9 cellular contexts compared by ENCODE assay signal in the genomic region with DNA sequence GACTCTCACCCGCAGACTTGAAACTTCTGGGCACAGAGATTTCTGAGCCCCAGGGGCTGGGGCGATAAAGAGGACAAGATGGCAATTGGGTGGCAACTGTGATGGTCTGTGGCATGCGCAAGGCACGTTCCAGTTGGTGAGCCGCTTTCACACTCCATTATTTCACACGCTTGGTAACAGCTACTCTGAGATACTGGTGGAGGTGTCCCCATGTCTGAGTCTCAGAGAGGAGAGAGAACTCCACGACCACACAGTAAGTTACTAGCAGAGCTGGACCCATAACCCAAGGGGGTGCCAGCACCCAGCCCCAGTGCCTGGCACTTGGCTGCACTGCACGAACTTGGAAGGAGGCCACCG. TPM values are rescaled to one million over a fixed set of nuclear protein-coding genes. Genes with fewer than 3 reads are reported as not detected.
A peak's percentile ranks its signal among the peaks of the same experiment; 100 is the strongest.
DNase-seq lines count a peak whose midpoint lies in the region; ATAC-seq and TF ChIP-seq lines count a peak whose summit lies in the region.
"Had no signal": no experiment of that assay in that cellular context is flagged by ENCODE, and none has a peak within 500 bp of the region (broad histone marks: within the 10 kb centered on the region; RNA-seq: fewer than 3 reads in every experiment).

No MANE protein-coding gene starts in this region.

- H3K4me3 Mint-ChIP-seq in CD4-positive, alpha-beta T cell, result no peak overlapping the region
- peak overlapping the region in 1 of 2 donors; percentile 55 for H3K4me3 Mint-ChIP-seq in effector memory CD8-positive, alpha-beta T cell
- H3K4me3 Mint-ChIP-seq in naive B cell, result no peak overlapping the region

- peaks cover 13% of the 10 kb centered on the region for H3K4me1 Mint-ChIP-seq in CD4-positive, alpha-beta T cell (ENCODE audit: low read depth)
- peaks cover 5 to 10% of the 10 kb centered on the region in 2 donors for H3K4me1 Mint-ChIP-seq in effector memory CD8-positive, alpha-beta T cell (ENCODE audit: low read depth in 2 of 2)
- peaks cover 14 to 20% (median 19%) of the 10 kb centered on the region in 3 donors for H3K4me1 Mint-ChIP-seq in naive B cell

- H3K9me3 Mint-ChIP-seq in CD4-positive, alpha-beta T cell, result no peaks in the 10 kb centered on the region
- H3K9me3 Mint-ChIP-seq in effector memory CD8-positive, alpha-beta T cell, result no peaks in the 10 kb centered on the region
- H3K9me3 Mint-ChIP-seq in naive B cell, result no peaks in the 10 kb centered on the region

- no peak overlapping the region for H3K27ac Mint-ChIP-seq in CD4-positive, alpha-beta T cell
- no peak overlapping the region for H3K27ac Mint-ChIP-seq in effector memory CD8-positive, alpha-beta T cell
- no peak overlapping the region for H3K27ac Mint-ChIP-seq in naive B cell
- H3K27ac Mint-ChIP-seq: progenitor cell of endocrine pancreas had no signal

- peaks cover 55% of the 10 kb centered on the region for H3K27me3 ChIP-seq in CD4-positive, alpha-beta T cell (ENCODE audit: control insufficient read depth, insufficient read depth, low read length)

- no peaks in the 10 kb centered on the region for H3K36me3 Mint-ChIP-seq in CD4-positive, alpha-beta T cell (ENCODE audit: low read depth)
- H3K36me3 Mint-ChIP-seq in effector memory CD8-positive, alpha-beta T cell (ENCODE audit: insufficient read depth), result peaks cover 11% of the 10 kb centered on the region
- no peaks in the 10 kb centered on the region for H3K36me3 Mint-ChIP-seq in naive B cell

- no peak overlapping the region for H3K27ac ChIP-seq in CD4-positive, alpha-beta T cell (ENCODE audit: low read depth, low read length)

- peaks cover 82% of the 10 kb centered on the region for H3K27me3 Mint-ChIP-seq in CD4-positive, alpha-beta T cell
- H3K27me3 Mint-ChIP-seq in effector memory CD8-positive, alpha-beta T cell, result peaks cover 73 to 94% of the 10 kb centered on the region in 2 donors
- peaks cover 68 to 91% (median 81%) of the 10 kb centered on the region in 3 donors for H3K27me3 Mint-ChIP-seq in naive B cell

- no peak for TF ChIP-seq POLR2A in NB4 (IDR thresholded peaks at IDR 0.05; ENCODE audit: extremely low read depth, insufficient read length)

- no peak overlapping the region for H3K4me3 ChIP-seq in NB4 (ENCODE audit: low read depth, low read length)

- CTCF ChIA-PET in CD4-positive, alpha-beta T cell (lab: Charles Lee), result no interaction called here

- intact Hi-C loops in CD4-positive, alpha-beta T cell (cut with DNase I, micrococcal nuclease), result no loop called here

- POLR2A ChIA-PET in CD4-positive, alpha-beta T cell (lab: Charles Lee), result no interaction called here

- no peak for DNase-seq in CD4-positive, alpha-beta T cell
- DNase-seq in NB4 (ENCODE audit: low read depth) (peak; percentile 24), naive B cell (no peak), cerebellum (ENCODE audit: low spot score) (no peak), midbrain (lab: John Stamatoyannopoulos, UW) (no peak), NCI-H2107 (lab: John Stamatoyannopoulos, UW) (no peak)
- DNase-seq in effector memory CD8-positive, alpha-beta T cell, result no peak

- no peaks in the 10 kb centered on the region for H3K9me3 ChIP-seq in CD4-positive, alpha-beta T cell (ENCODE audit: control insufficient read depth, low read length)

- TF ChIP-seq CTCF in CD4-positive, alpha-beta T cell (IDR thresholded peaks at IDR 0.05), result no peak
- TF ChIP-seq CTCF in NB4 (IDR thresholded peaks at IDR 0.05; ENCODE audit: low read depth, low read length), result no peak

- ATAC-seq in CD4-positive, alpha-beta T cell (ENCODE audit: poor library complexity), result peak; percentile 41
- peak; percentile 25 for ATAC-seq in effector memory CD8-positive, alpha-beta T cell (replicated peaks)
- peak; percentile 18 to 37 for ATAC-seq in naive B cell (ENCODE audit: low read depth in 2 of 2)
- no peak for ATAC-seq in HG03196 (IDR thresholded peaks at IDR 0.05; ENCODE audit: unreplicated experiment)

RNA-seq across cellular contexts. Expression of gene KCNJ4, which starts 6.0 kb away (rescaled TPM):
- total RNA-seq in CD4-positive, alpha-beta T cell, result not detected
- not detected for polyA plus RNA-seq in naive B cell (ENCODE audit: low read depth in 6 of 6)
- 1.00 TPM for total RNA-seq in cerebellum

RNA-seq across cellular contexts. Expression of gene KDELR3, which starts 6.9 kb away (rescaled TPM):
- total RNA-seq in CD4-positive, alpha-beta T cell, result not detected
- 1 to 10 TPM in 1 of 6 donors, under 1 TPM in 2, not detected in 3; 0.16 to 3.0 (median 0.31) TPM for polyA plus RNA-seq in naive B cell (ENCODE audit: low read depth in 6 of 6)
- 1.5 TPM for total RNA-seq in cerebellum

RNA-seq across cellular contexts. Expression of gene DDX17, which starts 45.1 kb away (rescaled TPM):
- 100 to 1,000 TPM; 454 to 462 TPM for total RNA-seq in CD4-positive, alpha-beta T cell
- polyA plus RNA-seq in naive B cell (ENCODE audit: low read depth in 6 of 6), result 10 to 100 TPM; 10.3 to 68.0 (median 42.2) TPM
- 967 TPM for total RNA-seq in cerebellum
